1 cellular context compared by ENCODE assay signal in the genomic region with DNA sequence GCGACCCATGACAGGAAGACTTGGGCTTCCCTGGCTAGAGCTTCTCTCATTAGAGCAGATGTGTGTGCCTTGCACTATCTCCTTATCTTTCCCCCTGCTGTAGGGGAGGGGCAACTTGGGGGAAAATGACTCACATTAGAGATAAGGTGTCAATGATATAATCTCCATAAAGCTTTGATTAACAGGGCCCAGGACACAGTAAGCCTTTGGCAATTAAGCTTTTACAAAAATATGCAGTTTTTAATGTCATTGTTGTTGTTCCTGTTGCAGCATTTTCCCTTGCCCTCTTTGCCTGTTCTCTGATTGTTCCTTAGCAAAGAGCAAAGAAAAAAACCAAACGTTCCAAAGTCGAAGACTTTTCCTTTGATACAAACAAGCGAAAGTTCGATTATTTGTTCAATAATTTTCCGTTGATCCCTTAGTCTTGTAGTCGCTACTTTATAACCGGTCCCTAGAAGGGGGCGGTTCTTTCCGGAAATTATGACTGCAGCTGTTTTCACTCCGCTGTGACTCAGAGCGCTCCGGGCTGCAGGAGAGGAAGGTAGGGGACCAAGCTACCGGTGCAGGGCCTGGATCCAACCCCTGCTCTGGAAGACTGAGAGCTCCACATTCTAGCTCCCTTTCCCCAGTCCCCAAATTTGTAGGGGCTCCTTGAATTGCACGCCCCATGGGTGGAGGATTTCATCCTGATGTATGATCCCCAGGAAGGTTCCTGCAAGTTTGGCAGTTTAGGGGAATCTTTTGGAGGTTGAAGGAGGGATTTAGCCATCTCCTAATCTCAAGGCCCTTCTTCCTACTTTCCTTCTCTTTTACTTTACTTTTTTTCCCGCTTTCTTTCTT.
TF ChIP-seq lines count a peak whose summit lies in the region.

A gene with protein sequence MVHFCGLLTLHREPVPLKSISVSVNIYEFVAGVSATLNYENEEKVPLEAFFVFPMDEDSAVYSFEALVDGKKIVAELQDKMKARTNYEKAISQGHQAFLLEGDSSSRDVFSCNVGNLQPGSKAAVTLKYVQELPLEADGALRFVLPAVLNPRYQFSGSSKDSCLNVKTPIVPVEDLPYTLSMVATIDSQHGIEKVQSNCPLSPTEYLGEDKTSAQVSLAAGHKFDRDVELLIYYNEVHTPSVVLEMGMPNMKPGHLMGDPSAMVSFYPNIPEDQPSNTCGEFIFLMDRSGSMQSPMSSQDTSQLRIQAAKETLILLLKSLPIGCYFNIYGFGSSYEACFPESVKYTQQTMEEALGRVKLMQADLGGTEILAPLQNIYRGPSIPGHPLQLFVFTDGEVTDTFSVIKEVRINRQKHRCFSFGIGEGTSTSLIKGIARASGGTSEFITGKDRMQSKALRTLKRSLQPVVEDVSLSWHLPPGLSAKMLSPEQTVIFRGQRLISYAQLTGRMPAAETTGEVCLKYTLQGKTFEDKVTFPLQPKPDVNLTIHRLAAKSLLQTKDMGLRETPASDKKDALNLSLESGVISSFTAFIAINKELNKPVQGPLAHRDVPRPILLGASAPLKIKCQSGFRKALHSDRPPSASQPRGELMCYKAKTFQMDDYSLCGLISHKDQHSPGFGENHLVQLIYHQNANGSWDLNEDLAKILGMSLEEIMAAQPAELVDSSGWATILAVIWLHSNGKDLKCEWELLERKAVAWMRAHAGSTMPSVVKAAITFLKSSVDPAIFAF (plus strand): TSS at position 509 of the 840 bp plus-strand sequence. CDS start 2,062 bp downstream, outside the sequence.

TF ChIP-seq in endothelial cell of umbilical vein, 7 proteins besides CTCF, POLR2A, EP300 and RAD21 (continued from another document):
- TF ChIP-seq, protein P1, sequence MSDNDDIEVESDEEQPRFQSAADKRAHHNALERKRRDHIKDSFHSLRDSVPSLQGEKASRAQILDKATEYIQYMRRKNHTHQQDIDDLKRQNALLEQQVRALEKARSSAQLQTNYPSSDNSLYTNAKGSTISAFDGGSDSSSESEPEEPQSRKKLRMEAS (IDR thresholded peaks at IDR 0.05; ENCODE audit: insufficient read depth, insufficient read length) = no peak
- no peak for TF ChIP-seq MYC (IDR thresholded peaks at IDR 0.05; ENCODE audit: low read depth, low read length)
- TF ChIP-seq POLR2AphosphoS5 (IDR thresholded peaks at IDR 0.05; ENCODE audit: insufficient read depth, low read depth, low read length) = peak; percentile 81
